1 cellular context compared by ENCODE assay signal in genomic region chr19:37933965-37934364, GRCh38.
A peak's percentile ranks its signal among the peaks of the same experiment; 100 is the strongest.
TF ChIP-seq lines count a peak whose summit lies in the region.

No MANE protein-coding gene starts in this region.

TF ChIP-seq in HepG2, 621 proteins besides CTCF, POLR2A, EP300 and RAD21 (continued from another document and continues in another):
- TF ChIP-seq LCORL (IDR thresholded peaks at IDR 0.05) (no peak), LCORL (CRISPR knock-in tag; IDR thresholded peaks at IDR 0.05) (peak; percentile 46; the same call in 1 of the 2 replicates), ZNF788 (CRISPR knock-in tag; IDR thresholded peaks at IDR 0.05; ENCODE audit: borderline replicate concordance) (0 out of 2 replicates have a peak, but pooled peaks have one; percentile 29), EZH2 (conservative IDR thresholded peaks at IDR 0.05; ENCODE audit: low read depth, low read length) (no peak), CCDC6 (CRISPR knock-in tag; IDR thresholded peaks at IDR 0.05) (no peak), ZNF331 (CRISPR knock-in tag; IDR thresholded peaks at IDR 0.05) (peak; percentile 79), TAF1 (CRISPR knock-in tag; IDR thresholded peaks at IDR 0.05) (no peak), DMAP1 (CRISPR knock-in tag; IDR thresholded peaks at IDR 0.05) (0 out of 2 replicates have a peak, but pooled peaks have one; percentile 49), FOXA3 (CRISPR knock-in tag; IDR thresholded peaks at IDR 0.05) (peak; percentile 57), KDM2A (CRISPR knock-in tag; IDR thresholded peaks at IDR 0.05; ENCODE audit: borderline replicate concordance, low read depth) (0 out of 2 replicates have a peak, but pooled peaks have one; percentile 21), PHF21A (CRISPR knock-in tag; IDR thresholded peaks at IDR 0.05) (peak; percentile 67; the same call in 1 of the 2 replicates), SIX4 (CRISPR knock-in tag; IDR thresholded peaks at IDR 0.05) (peak; percentile 70), MEF2D (CRISPR knock-in tag; IDR thresholded peaks at IDR 0.05) (peak; percentile 92), PAXIP1 (CRISPR knock-in tag; conservative IDR thresholded peaks at IDR 0.05) (peak; percentile 86), CEBPB (IDR thresholded peaks at IDR 0.05; ENCODE audit: borderline replicate concordance, low read depth, low read length) (peak; percentile 48; the same call in 1 of the 2 replicates), KLF16 (CRISPR knock-in tag; IDR thresholded peaks at IDR 0.05) (peak in 1 of 2 experiments; percentile 36; a peak in 1 of 4 replicates), SALL1 (CRISPR knock-in tag; IDR thresholded peaks at IDR 0.05) (peak; percentile 76), FOSL2 (CRISPR knock-in tag; IDR thresholded peaks at IDR 0.05) (peak; percentile 57), HDAC6 (IDR thresholded peaks at IDR 0.05; ENCODE audit: low read depth, low read length) (no peak), CAMTA2 (CRISPR knock-in tag; IDR thresholded peaks at IDR 0.05; ENCODE audit: borderline replicate concordance) (no peak), SMC3 (IDR thresholded peaks at IDR 0.05; ENCODE audit: low read length) (0 out of 2 replicates have a peak, but pooled peaks have one; percentile 10), SPEN (CRISPR knock-in tag; IDR thresholded peaks at IDR 0.05; ENCODE audit: low read depth) (0 out of 2 replicates have a peak, but pooled peaks have one; percentile 22), ZNF432 (CRISPR knock-in tag; IDR thresholded peaks at IDR 0.05; ENCODE audit: borderline replicate concordance) (no peak), ZNF589 (CRISPR knock-in tag; conservative IDR thresholded peaks at IDR 0.05) (0 out of 2 replicates have a peak, but pooled peaks have one; percentile 33), ZNF687 (CRISPR knock-in tag; IDR thresholded peaks at IDR 0.05) (peak; percentile 21; the same call in 1 of the 2 replicates), ZBTB40 (IDR thresholded peaks at IDR 0.05) (no peak), ZBTB40 (CRISPR knock-in tag; IDR thresholded peaks at IDR 0.05) (peak; percentile 30; the same call in 1 of the 2 replicates), ATF2 (CRISPR knock-in tag; IDR thresholded peaks at IDR 0.05) (peak; percentile 88; the same call in 1 of the 2 replicates), ZNF772 (CRISPR knock-in tag; IDR thresholded peaks at IDR 0.05) (0 out of 2 replicates have a peak, but pooled peaks have one; percentile 48), IRF2 (CRISPR knock-in tag; IDR thresholded peaks at IDR 0.05) (peak; percentile 62; the same call in 1 of the 2 replicates)
- TF ChIP-seq, protein P1, sequence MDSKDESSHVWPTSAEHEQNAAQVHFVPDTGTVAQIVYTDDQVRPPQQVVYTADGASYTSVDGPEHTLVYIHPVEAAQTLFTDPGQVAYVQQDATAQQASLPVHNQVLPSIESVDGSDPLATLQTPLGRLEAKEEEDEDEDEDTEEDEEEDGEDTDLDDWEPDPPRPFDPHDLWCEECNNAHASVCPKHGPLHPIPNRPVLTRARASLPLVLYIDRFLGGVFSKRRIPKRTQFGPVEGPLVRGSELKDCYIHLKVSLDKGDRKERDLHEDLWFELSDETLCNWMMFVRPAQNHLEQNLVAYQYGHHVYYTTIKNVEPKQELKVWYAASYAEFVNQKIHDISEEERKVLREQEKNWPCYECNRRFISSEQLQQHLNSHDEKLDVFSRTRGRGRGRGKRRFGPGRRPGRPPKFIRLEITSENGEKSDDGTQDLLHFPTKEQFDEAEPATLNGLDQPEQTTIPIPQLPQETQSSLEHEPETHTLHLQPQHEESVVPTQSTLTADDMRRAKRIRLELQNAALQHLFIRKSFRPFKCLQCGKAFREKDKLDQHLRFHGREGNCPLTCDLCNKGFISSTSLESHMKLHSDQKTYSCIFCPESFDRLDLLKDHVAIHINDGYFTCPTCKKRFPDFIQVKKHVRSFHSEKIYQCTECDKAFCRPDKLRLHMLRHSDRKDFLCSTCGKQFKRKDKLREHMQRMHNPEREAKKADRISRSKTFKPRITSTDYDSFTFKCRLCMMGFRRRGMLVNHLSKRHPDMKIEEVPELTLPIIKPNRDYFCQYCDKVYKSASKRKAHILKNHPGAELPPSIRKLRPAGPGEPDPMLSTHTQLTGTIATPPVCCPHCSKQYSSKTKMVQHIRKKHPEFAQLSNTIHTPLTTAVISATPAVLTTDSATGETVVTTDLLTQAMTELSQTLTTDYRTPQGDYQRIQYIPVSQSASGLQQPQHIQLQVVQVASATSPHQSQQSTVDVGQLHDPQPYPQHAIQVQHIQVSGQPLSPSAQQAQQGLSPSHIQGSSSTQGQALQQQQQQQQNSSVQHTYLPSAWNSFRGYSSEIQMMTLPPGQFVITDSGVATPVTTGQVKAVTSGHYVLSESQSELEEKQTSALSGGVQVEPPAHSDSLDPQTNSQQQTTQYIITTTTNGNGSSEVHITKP (CRISPR knock-in tag; IDR thresholded peaks at IDR 0.05; ENCODE audit: low read depth): peak; percentile 34; the same call in 1 of the 2 replicates
- TF ChIP-seq, protein P2, sequence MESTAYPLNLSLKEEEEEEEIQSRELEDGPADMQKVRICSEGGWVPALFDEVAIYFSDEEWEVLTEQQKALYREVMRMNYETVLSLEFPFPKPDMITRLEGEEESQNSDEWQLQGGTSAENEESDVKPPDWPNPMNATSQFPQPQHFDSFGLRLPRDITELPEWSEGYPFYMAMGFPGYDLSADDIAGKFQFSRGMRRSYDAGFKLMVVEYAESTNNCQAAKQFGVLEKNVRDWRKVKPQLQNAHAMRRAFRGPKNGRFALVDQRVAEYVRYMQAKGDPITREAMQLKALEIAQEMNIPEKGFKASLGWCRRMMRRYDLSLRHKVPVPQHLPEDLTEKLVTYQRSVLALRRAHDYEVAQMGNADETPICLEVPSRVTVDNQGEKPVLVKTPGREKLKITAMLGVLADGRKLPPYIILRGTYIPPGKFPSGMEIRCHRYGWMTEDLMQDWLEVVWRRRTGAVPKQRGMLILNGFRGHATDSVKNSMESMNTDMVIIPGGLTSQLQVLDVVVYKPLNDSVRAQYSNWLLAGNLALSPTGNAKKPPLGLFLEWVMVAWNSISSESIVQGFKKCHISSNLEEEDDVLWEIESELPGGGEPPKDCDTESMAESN (CRISPR knock-in tag; conservative IDR thresholded peaks at IDR 0.05): no peak
